Comparison of ENCODE assay signal across 18 cellular contexts in the genomic region with DNA sequence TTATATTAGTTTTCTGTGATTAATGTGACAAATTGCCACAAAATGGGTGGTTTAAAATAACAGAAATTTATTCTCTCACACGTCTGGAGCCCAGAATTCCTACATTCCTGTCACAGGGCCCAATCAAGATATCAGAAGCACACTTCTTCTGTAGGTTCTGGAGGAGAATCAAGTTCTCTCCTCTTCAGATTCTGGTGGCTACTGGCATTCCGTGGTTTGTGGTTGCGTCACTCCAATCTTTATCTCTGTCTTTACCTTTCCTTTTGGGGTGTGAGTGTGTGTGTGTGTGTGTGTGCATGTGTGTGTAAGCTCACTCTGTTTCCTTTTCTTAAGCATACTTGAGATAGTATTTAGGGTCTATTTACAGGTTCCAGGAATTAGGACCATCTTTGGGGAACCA.
"Had no signal": no experiment of that assay in that cellular context is flagged by ENCODE, and none has a peak within 500 bp of the region (broad histone marks: within the 10 kb centered on the region; RNA-seq: fewer than 3 reads in every experiment).

No MANE protein-coding gene starts in this region.

- H3K9me3 Mint-ChIP-seq: activated T-cell treated with anti-CD3 and anti-CD28 coated beads, Interleukin-2, amount 50 U/mL, for 72 hours; endodermal cell had no signal

- H3K9me3 ChIP-seq: ascending aorta, left ventricle myocardium inferior, thyroid gland had no signal

- H3K27ac ChIP-seq: epithelial cell of prostate, left ventricle myocardium inferior, thyroid gland, VCaP had no signal

- H3K4me1 ChIP-seq: thyroid gland had no signal

- H3K36me3 ChIP-seq: ascending aorta, left ventricle myocardium inferior, thyroid gland had no signal

- H3K4me3 ChIP-seq: ascending aorta, left ventricle myocardium inferior, thyroid gland had no signal

- H3K4me1 Mint-ChIP-seq: endodermal cell had no signal

- H3K4me3 Mint-ChIP-seq: activated T-cell treated with anti-CD3 and anti-CD28 coated beads, Interleukin-2, amount 50 U/mL, for 72 hours; endodermal cell had no signal

- H3K27ac Mint-ChIP-seq: activated T-cell treated with anti-CD3 and anti-CD28 coated beads, Interleukin-2, amount 50 U/mL, for 72 hours; endodermal cell had no signal

- H3K27me3 ChIP-seq: ascending aorta, thyroid gland had no signal

- DNase-seq: activated CD4-positive, alpha-beta T cell treated with anti-CD3 and anti-CD28 coated beads for 1 hour; activated CD4-positive, alpha-beta T cell treated with anti-CD3 and anti-CD28 coated beads, Interleukin-2, amount 50 U/mL, for 4 hours; activated effector memory CD4-positive, alpha-beta T cell treated with anti-CD3 and anti-CD28 coated beads, Interleukin-2, amount 50 U/mL, for 16 hours; activated naive CD4-positive, alpha-beta T cell treated with anti-CD3 and anti-CD28 coated beads, Interleukin-2, amount 50 U/mL, for 16 hours; activated T-cell treated with anti-CD3 and anti-CD28 coated beads, Interleukin-2, amount 50 U/mL, for 72 hours; endodermal cell; head of caudate nucleus; left ventricle myocardium inferior; retina; stimulated activated CD4-positive, alpha-beta T cell treated with anti-CD3 and anti-CD28 coated beads, Interleukin-12 subunit alpha, Interleukin-12 subunit beta, amount 100 ng/mL, for 4 hours; stimulated activated CD4-positive, alpha-beta T cell treated with anti-CD3 and anti-CD28 coated beads, Interleukin-1b, Interleukin-23, amount 100 ng/mL, for 48 hours; stimulated activated CD8-positive, alpha-beta memory T cell treated with anti-CD3 and anti-CD28 coated beads, Interleukin-4, amount 100 ng/mL, for 48 hours; stimulated activated naive CD4-positive, alpha-beta T cell; T1000; thyroid gland had no signal
